ENCODE assay signal across 17 cellular contexts in the genomic region with DNA sequence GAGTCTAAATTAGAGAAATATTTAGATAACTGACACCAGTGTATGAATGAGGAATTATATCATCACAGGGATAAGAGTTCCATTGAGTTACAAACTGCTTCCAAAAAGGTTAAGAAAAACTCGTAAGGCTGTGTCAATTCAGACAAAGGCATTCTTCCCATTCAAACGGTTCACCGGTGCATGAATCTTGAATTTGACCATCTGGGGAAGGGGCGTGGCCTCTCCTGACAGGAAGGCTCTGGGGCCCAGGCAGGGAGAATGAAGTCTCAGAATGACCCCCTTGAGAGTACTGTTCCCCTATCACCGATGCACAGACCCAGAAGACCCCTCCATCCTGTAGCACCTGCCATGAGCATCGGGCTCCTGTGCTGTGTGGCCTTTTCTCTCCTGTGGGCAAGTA.
DNase-seq lines count a peak whose midpoint lies in the region; TF ChIP-seq lines count a peak whose summit lies in the region.
"Had no signal": no experiment of that assay in that cellular context is flagged by ENCODE, and none has a peak within 500 bp of the region (broad histone marks: within the 10 kb centered on the region; RNA-seq: fewer than 3 reads in every experiment).

No MANE protein-coding gene starts in this region.

- no peaks in the 10 kb centered on the region for H3K9me3 Mint-ChIP-seq in activated naive CD4-positive, alpha-beta T cell treated with anti-CD3 and anti-CD28 coated beads for 36 hours

- CTCF ChIA-PET in activated naive CD4-positive, alpha-beta T cell treated with anti-CD3 and anti-CD28 coated beads for 36 hours (lab: Charles Lee), result no interaction called here

- no peaks in the 10 kb centered on the region for H3K36me3 Mint-ChIP-seq in activated naive CD4-positive, alpha-beta T cell treated with anti-CD3 and anti-CD28 coated beads for 36 hours (ENCODE audit: low read depth)
- H3K36me3 Mint-ChIP-seq: activated naive CD8-positive, alpha-beta T cell had no signal

- TF ChIP-seq CTCF in coronary artery (IDR thresholded peaks at IDR 0.05), result no peak

- peaks cover 12% of the 10 kb centered on the region for H3K27me3 Mint-ChIP-seq in activated naive CD4-positive, alpha-beta T cell treated with anti-CD3 and anti-CD28 coated beads for 36 hours (ENCODE audit: low read depth)

- H3K27ac Mint-ChIP-seq in activated naive CD4-positive, alpha-beta T cell treated with anti-CD3 and anti-CD28 coated beads for 36 hours, result peak overlapping the region; percentile 88

- no peak for DNase-seq in activated naive CD4-positive, alpha-beta T cell treated with anti-CD3 and anti-CD28 coated beads for 36 hours
- no peak for DNase-seq in activated naive CD4-positive, alpha-beta T cell (lab: John Stamatoyannopoulos, UW)
- DNase-seq in NCI-H82 treated with DMSO at 0.1 percent for 48 hours (lab: John Stamatoyannopoulos, UW; ENCODE audit: unreplicated experiment) (peak; percentile 80), coronary artery (ENCODE audit: low spot score) (peak; percentile 46), retina (peak; percentile 88), DMS114 treated with DMSO at 0.1 percent for 48 hours (lab: John Stamatoyannopoulos, UW; ENCODE audit: unreplicated experiment) (no peak), foreskin melanocyte (no peak), epidermal melanocyte (ENCODE audit: insufficient read length, low spot score) (no peak)
- DNase-seq: body of pancreas, Calu3, cortex of kidney, foreskin keratinocyte, NCI-H1694 treated with DMSO at 0.1 percent for 48 hours, NCI-H526, PC-9 had no signal

- no peak overlapping the region for H3K4me3 ChIP-seq in coronary artery
- H3K4me3 ChIP-seq: body of pancreas, PC-9, SJSA1 had no signal

- H3K4me1 Mint-ChIP-seq in activated naive CD4-positive, alpha-beta T cell treated with anti-CD3 and anti-CD28 coated beads for 36 hours (ENCODE audit: low read depth), result peaks cover 22% of the 10 kb centered on the region

- H3K4me3 Mint-ChIP-seq in activated naive CD4-positive, alpha-beta T cell treated with anti-CD3 and anti-CD28 coated beads for 36 hours, result peak overlapping the region; percentile 42
- H3K4me3 Mint-ChIP-seq: activated naive CD8-positive, alpha-beta T cell had no signal

- intact Hi-C loops in activated naive CD4-positive, alpha-beta T cell treated with anti-CD3 and anti-CD28 coated beads for 36 hours (cut with micrococcal nuclease), result no loop called here

- no peak overlapping the region for H3K27ac ChIP-seq in coronary artery
- H3K27ac ChIP-seq: body of pancreas, foreskin keratinocyte, PC-9, SJSA1 had no signal

Comparison
In these comparisons a context has a peak if more than half of its experiments do, and no peak if none do; other contexts are left out.
1. DNase-seq: peak in NCI-H82 treated with DMSO at 0.1 percent for 48 hours (single experiment), coronary artery (single experiment) and retina (single experiment); none in activated naive CD4-positive, alpha-beta T cell treated with anti-CD3 and anti-CD28 coated beads for 36 hours (single experiment), activated naive CD4-positive, alpha-beta T cell (0 of 4), DMS114 treated with DMSO at 0.1 percent for 48 hours (single experiment), foreskin melanocyte (single experiment) and epidermal melanocyte (single experiment).